Comparison of ENCODE assay signal across 8 cellular contexts in genomic region chr17:8222630-8223355, GRCh38. TPM values are rescaled to one million over a fixed set of nuclear protein-coding genes. Genes with fewer than 3 reads are reported as not detected.
DNase-seq lines count a peak whose midpoint lies in the region; ATAC-seq and TF ChIP-seq lines count a peak whose summit lies in the region.

No MANE protein-coding gene starts in this region.

- peak; percentile 62 for DNase-seq in AG04449 (ENCODE audit: low read depth, low spot score)
- peak; percentile 80 for DNase-seq in NCI-H345 (lab: John Stamatoyannopoulos, UW)
- peak; percentile 82 for DNase-seq in activated CD4-positive, alpha-beta T cell treated with anti-CD3 and anti-CD28 coated beads for 1 hour
- peak; percentile 93 for DNase-seq in cerebellum (ENCODE audit: low spot score)
- peak; percentile 97 for DNase-seq in kidney tubule cell (ENCODE audit: low spot score)
- DNase-seq in stimulated activated CD4-positive, alpha-beta T cell treated with anti-CD3 and anti-CD28 coated beads, Interleukin-15, amount 100 ng/mL, for 48 hours (ENCODE audit: low read depth in 2 of 2), result peak; percentile 83 to 88

- ATAC-seq in GM18870 (IDR thresholded peaks at IDR 0.05; ENCODE audit: unreplicated experiment) (peak; percentile 34), HG03139 (IDR thresholded peaks at IDR 0.05; ENCODE audit: unreplicated experiment) (peak; percentile 26)

- H3K4me3 ChIP-seq in AG04449 (ENCODE audit: low read depth, low read length), result peak overlapping the region; percentile 89

- POLR2A ChIA-PET in AG04449 (lab: Yijun Ruan, JAX), result interaction anchor here (0.5 to 3.9 kb wide), 9 partner anchors 12 to 244 kb away, joined by 3 to 29 read pairs (median 5); partner anchors contain the start of genes AURKB and BORCS6

- no peak for TF ChIP-seq CTCF in AG04449 (IDR thresholded peaks at IDR 0.05; ENCODE audit: insufficient read depth, low read length, missing control alignments)

- CTCF ChIA-PET in AG04449 (lab: Yijun Ruan, JAX), result interaction anchor here (0.8 to 4.6 kb wide), 13 partner anchors 23 to 104 kb away, joined by 3 to 21 read pairs (median 5); partner anchors contain the start of genes ALOXE3, PFAS and SLC25A35

RNA-seq across cellular contexts. Expression of gene AURKB, which starts 12.4 kb away (rescaled TPM):
- 15.2 TPM for total RNA-seq in cerebellum

RNA-seq across cellular contexts. Expression of gene CTC1, which starts 25.1 kb away (rescaled TPM):
- 21.3 TPM for total RNA-seq in cerebellum

RNA-seq across cellular contexts. Expression of gene PFAS, which starts 26.3 kb away (rescaled TPM):
- 19.5 TPM for total RNA-seq in cerebellum

RNA-seq across cellular contexts. Expression of gene BORCS6, which starts 32.8 kb away (rescaled TPM):
- 3.1 TPM for total RNA-seq in cerebellum

RNA-seq across cellular contexts. Expression of gene TMEM107, which starts 46.6 kb away (rescaled TPM):
- 28.3 TPM for total RNA-seq in cerebellum

Comparison
In these comparisons a context has a peak if more than half of its experiments do, and no peak if none do; other contexts are left out.
1. Peak in every context shown above with its lines: DNase-seq, ATAC-seq and H3K4me3 ChIP-seq.